ENCODE assay signal across 1 cellular context in genomic region chr16:13995194-13995593, GRCh38.
TF ChIP-seq lines count a peak whose summit lies in the region.

No MANE protein-coding gene starts in this region.

TF ChIP-seq in HepG2, 621 proteins besides CTCF, POLR2A, EP300 and RAD21 (continued from another document and continues in another):
- TF ChIP-seq, protein P1, sequence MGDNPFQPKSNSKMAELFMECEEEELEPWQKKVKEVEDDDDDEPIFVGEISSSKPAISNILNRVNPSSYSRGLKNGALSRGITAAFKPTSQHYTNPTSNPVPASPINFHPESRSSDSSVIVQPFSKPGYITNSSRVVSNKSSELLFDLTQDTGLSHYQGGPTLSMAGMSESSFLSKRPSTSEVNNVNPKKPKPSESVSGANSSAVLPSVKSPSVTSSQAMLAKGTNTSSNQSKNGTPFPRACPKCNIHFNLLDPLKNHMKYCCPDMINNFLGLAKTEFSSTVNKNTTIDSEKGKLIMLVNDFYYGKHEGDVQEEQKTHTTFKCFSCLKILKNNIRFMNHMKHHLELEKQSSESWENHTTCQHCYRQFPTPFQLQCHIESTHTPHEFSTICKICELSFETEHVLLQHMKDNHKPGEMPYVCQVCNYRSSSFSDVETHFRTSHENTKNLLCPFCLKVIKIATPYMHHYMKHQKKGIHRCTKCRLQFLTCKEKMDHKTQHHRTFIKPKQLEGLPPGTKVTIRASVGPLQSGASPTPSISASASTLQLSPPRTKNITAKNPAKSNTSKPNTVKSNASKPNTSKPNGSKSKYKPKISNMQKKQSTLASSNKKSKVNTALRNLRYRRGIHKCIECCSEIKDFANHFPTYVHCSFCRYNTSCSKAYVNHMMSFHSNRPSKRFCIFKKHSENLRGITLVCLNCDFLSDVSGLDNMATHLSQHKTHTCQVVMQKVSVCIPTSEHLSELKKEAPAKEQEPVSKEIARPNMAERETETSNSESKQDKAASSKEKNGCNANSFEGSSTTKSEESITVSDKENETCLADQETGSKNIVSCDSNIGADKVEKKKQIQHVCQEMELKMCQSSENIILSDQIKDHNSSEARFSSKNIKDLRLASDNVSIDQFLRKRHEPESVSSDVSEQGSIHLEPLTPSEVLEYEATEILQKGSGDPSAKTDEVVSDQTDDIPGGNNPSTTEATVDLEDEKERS (CRISPR knock-in tag; IDR thresholded peaks at IDR 0.05) = 0 out of 2 replicates have a peak, but pooled peaks have one; percentile 76
- TF ChIP-seq AGO2 (optimal IDR thresholded peaks at IDR 0.05; ENCODE audit: low read depth, low read length) (no peak), FOXC1 (CRISPR knock-in tag; IDR thresholded peaks at IDR 0.05; ENCODE audit: borderline replicate concordance) (no peak; the same call in 1 of the 2 replicates), ARID2 (CRISPR knock-in tag; IDR thresholded peaks at IDR 0.05; ENCODE audit: borderline replicate concordance) (no peak), EED (CRISPR knock-in tag; IDR thresholded peaks at IDR 0.05) (no peak), CCAR2 (optimal IDR thresholded peaks at IDR 0.05; ENCODE audit: low read depth, low read length) (no peak), SALL2 (CRISPR knock-in tag; IDR thresholded peaks at IDR 0.05) (no peak), ZZZ3 (CRISPR knock-in tag; IDR thresholded peaks at IDR 0.05; ENCODE audit: borderline replicate concordance) (no peak), RXRB (CRISPR knock-in tag; IDR thresholded peaks at IDR 0.05; ENCODE audit: borderline replicate concordance) (peak; percentile 72), ZBTB1 (CRISPR knock-in tag; IDR thresholded peaks at IDR 0.05; ENCODE audit: borderline replicate concordance) (no peak), TEF (CRISPR knock-in tag; IDR thresholded peaks at IDR 0.05) (no peak), ZNF274 (CRISPR knock-in tag; IDR thresholded peaks at IDR 0.05) (no peak; the same call in 1 of the 2 replicates), FOXK1 (CRISPR knock-in tag; IDR thresholded peaks at IDR 0.05; ENCODE audit: borderline replicate concordance, low read depth) (peak; percentile 36; the same call in 1 of the 2 replicates), CREB1 (IDR thresholded peaks at IDR 0.05) (no peak), CREB1 (CRISPR knock-in tag; IDR thresholded peaks at IDR 0.05) (no peak), ERF (CRISPR knock-in tag; IDR thresholded peaks at IDR 0.05) (0 out of 2 replicates have a peak, but pooled peaks have one; percentile 30), ZFP62 (CRISPR knock-in tag; IDR thresholded peaks at IDR 0.05) (no peak), PPARG (CRISPR knock-in tag; conservative IDR thresholded peaks at IDR 0.05) (no peak), BATF2 (CRISPR knock-in tag; IDR thresholded peaks at IDR 0.05) (no peak), ZNF883 (CRISPR knock-in tag; IDR thresholded peaks at IDR 0.05; ENCODE audit: not compliant biosample characterization) (no peak), FOXA3 (CRISPR knock-in tag; IDR thresholded peaks at IDR 0.05) (peak; percentile 61), U2AF2 (IDR thresholded peaks at IDR 0.05; ENCODE audit: low read depth, low read length) (no peak), ZNF253 (CRISPR knock-in tag; IDR thresholded peaks at IDR 0.05; ENCODE audit: borderline replicate concordance) (no peak), KDM3A (CRISPR knock-in tag; IDR thresholded peaks at IDR 0.05; ENCODE audit: low read depth) (no peak), ZNF75D (CRISPR knock-in tag; IDR thresholded peaks at IDR 0.05; ENCODE audit: borderline replicate concordance) (no peak), SKI (IDR thresholded peaks at IDR 0.05; ENCODE audit: partially characterized antibody) (peak; percentile 30), MLLT10 (CRISPR knock-in tag; IDR thresholded peaks at IDR 0.05) (no peak), ZFAT (CRISPR knock-in tag; conservative IDR thresholded peaks at IDR 0.05) (no peak), FOXO1 (CRISPR knock-in tag; IDR thresholded peaks at IDR 0.05) (peak; percentile 59; the same call in 1 of the 2 replicates), NPAS2 (CRISPR knock-in tag; IDR thresholded peaks at IDR 0.05; ENCODE audit: borderline replicate concordance) (no peak), DMAP1 (CRISPR knock-in tag; IDR thresholded peaks at IDR 0.05) (no peak), ZNF776 (CRISPR knock-in tag; IDR thresholded peaks at IDR 0.05) (no peak), ZNF501 (CRISPR knock-in tag; IDR thresholded peaks at IDR 0.05) (no peak), SMAD3 (CRISPR knock-in tag; IDR thresholded peaks at IDR 0.05) (no peak), CC2D1A (CRISPR knock-in tag; IDR thresholded peaks at IDR 0.05) (no peak), NFYC (CRISPR knock-in tag; IDR thresholded peaks at IDR 0.05) (no peak), PHB2 (IDR thresholded peaks at IDR 0.05; ENCODE audit: partially characterized antibody) (no peak), ZNF354B (CRISPR knock-in tag; IDR thresholded peaks at IDR 0.05) (no peak), HDAC2 (CRISPR knock-in tag; IDR thresholded peaks at IDR 0.05) (peak; percentile 40; the same call in 1 of the 2 replicates), MIER2 (CRISPR knock-in tag; IDR thresholded peaks at IDR 0.05) (0 out of 2 replicates have a peak, but pooled peaks have one; percentile 9), ZFP82 (CRISPR knock-in tag; IDR thresholded peaks at IDR 0.05; ENCODE audit: borderline replicate concordance) (no peak), ZNF580 (CRISPR knock-in tag; IDR thresholded peaks at IDR 0.05; ENCODE audit: borderline replicate concordance, low read depth) (no peak), ZNF430 (CRISPR knock-in tag; IDR thresholded peaks at IDR 0.05) (0 out of 2 replicates have a peak, but pooled peaks have one; percentile 28), KMT2B (CRISPR knock-in tag; IDR thresholded peaks at IDR 0.05) (no peak), HNF4G (IDR thresholded peaks at IDR 0.05; ENCODE audit: borderline replicate concordance, low read depth, low read length) (peak; percentile 71), HNF4G (CRISPR knock-in tag; IDR thresholded peaks at IDR 0.05; ENCODE audit: borderline replicate concordance, low read depth) (no peak), ETS1 (CRISPR knock-in tag; IDR thresholded peaks at IDR 0.05) (no peak), CREM (IDR thresholded peaks at IDR 0.05) (peak; percentile 37; the same call in 1 of the 2 replicates), CREM (CRISPR knock-in tag; IDR thresholded peaks at IDR 0.05) (no peak), ZNF460 (CRISPR knock-in tag; IDR thresholded peaks at IDR 0.05; ENCODE audit: borderline replicate concordance) (peak; percentile 23; the same call in 1 of the 2 replicates), TEAD3 (CRISPR knock-in tag; optimal IDR thresholded peaks at IDR 0.05; ENCODE audit: borderline replicate concordance) (peak; percentile 23), SOX13 (IDR thresholded peaks at IDR 0.05) (no peak), SOX13 (CRISPR knock-in tag; conservative IDR thresholded peaks at IDR 0.05 in 1 of 2, IDR thresholded peaks at IDR 0.05 in 1 of 2) (peak in 1 of 2 experiments; percentile 70; a peak in 2 of 4 replicates), TCF12 (IDR thresholded peaks at IDR 0.05) (no peak), TCF12 (CRISPR knock-in tag; IDR thresholded peaks at IDR 0.05) (0 out of 2 replicates have a peak, but pooled peaks have one; percentile 65), MEIS2 (CRISPR knock-in tag; IDR thresholded peaks at IDR 0.05) (no peak), RXRA (CRISPR knock-in tag; IDR thresholded peaks at IDR 0.05) (no peak; the same call in 1 of the 2 replicates), TBP (CRISPR knock-in tag; IDR thresholded peaks at IDR 0.05) (no peak), ZNF235 (CRISPR knock-in tag; IDR thresholded peaks at IDR 0.05; ENCODE audit: borderline replicate concordance) (no peak), MIXL1 (CRISPR knock-in tag; IDR thresholded peaks at IDR 0.05) (0 out of 2 replicates have a peak, but pooled peaks have one; percentile 49)
- TF ChIP-seq, protein P2, sequence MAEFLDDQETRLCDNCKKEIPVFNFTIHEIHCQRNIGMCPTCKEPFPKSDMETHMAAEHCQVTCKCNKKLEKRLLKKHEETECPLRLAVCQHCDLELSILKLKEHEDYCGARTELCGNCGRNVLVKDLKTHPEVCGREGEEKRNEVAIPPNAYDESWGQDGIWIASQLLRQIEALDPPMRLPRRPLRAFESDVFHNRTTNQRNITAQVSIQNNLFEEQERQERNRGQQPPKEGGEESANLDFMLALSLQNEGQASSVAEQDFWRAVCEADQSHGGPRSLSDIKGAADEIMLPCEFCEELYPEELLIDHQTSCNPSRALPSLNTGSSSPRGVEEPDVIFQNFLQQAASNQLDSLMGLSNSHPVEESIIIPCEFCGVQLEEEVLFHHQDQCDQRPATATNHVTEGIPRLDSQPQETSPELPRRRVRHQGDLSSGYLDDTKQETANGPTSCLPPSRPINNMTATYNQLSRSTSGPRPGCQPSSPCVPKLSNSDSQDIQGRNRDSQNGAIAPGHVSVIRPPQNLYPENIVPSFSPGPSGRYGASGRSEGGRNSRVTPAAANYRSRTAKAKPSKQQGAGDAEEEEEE (CRISPR knock-in tag; IDR thresholded peaks at IDR 0.05; ENCODE audit: borderline replicate concordance) = no peak
- TF ChIP-seq, protein P3, sequence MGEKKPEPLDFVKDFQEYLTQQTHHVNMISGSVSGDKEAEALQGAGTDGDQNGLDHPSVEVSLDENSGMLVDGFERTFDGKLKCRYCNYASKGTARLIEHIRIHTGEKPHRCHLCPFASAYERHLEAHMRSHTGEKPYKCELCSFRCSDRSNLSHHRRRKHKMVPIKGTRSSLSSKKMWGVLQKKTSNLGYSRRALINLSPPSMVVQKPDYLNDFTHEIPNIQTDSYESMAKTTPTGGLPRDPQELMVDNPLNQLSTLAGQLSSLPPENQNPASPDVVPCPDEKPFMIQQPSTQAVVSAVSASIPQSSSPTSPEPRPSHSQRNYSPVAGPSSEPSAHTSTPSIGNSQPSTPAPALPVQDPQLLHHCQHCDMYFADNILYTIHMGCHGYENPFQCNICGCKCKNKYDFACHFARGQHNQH (CRISPR knock-in tag; IDR thresholded peaks at IDR 0.05) = peak; percentile 21; the same call in 1 of the 2 replicates
- TF ChIP-seq, protein P4, sequence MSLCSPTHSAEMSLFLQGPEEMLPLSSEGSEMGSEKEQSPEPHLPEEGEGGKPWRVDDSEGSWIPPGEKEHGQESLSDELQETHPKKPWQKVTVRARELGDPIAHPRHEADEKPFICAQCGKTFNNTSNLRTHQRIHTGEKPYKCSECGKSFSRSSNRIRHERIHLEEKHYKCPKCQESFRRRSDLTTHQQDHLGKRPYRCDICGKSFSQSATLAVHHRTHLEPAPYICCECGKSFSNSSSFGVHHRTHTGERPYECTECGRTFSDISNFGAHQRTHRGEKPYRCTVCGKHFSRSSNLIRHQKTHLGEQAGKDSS (CRISPR knock-in tag; IDR thresholded peaks at IDR 0.05; ENCODE audit: borderline replicate concordance, low read depth) = no peak
- TF ChIP-seq, protein P5, sequence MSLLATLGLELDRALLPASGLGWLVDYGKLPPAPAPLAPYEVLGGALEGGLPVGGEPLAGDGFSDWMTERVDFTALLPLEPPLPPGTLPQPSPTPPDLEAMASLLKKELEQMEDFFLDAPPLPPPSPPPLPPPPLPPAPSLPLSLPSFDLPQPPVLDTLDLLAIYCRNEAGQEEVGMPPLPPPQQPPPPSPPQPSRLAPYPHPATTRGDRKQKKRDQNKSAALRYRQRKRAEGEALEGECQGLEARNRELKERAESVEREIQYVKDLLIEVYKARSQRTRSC (CRISPR knock-in tag; IDR thresholded peaks at IDR 0.05; ENCODE audit: low read depth) = no peak
- TF ChIP-seq, protein P6, sequence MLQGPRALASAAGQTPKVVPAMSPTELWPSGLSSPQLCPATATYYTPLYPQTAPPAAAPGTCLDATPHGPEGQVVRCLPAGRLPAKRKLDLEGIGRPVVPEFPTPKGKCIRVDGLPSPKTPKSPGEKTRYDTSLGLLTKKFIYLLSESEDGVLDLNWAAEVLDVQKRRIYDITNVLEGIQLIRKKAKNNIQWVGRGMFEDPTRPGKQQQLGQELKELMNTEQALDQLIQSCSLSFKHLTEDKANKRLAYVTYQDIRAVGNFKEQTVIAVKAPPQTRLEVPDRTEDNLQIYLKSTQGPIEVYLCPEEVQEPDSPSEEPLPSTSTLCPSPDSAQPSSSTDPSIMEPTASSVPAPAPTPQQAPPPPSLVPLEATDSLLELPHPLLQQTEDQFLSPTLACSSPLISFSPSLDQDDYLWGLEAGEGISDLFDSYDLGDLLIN (CRISPR knock-in tag; IDR thresholded peaks at IDR 0.05; ENCODE audit: borderline replicate concordance) = no peak
- TF ChIP-seq, protein P7, sequence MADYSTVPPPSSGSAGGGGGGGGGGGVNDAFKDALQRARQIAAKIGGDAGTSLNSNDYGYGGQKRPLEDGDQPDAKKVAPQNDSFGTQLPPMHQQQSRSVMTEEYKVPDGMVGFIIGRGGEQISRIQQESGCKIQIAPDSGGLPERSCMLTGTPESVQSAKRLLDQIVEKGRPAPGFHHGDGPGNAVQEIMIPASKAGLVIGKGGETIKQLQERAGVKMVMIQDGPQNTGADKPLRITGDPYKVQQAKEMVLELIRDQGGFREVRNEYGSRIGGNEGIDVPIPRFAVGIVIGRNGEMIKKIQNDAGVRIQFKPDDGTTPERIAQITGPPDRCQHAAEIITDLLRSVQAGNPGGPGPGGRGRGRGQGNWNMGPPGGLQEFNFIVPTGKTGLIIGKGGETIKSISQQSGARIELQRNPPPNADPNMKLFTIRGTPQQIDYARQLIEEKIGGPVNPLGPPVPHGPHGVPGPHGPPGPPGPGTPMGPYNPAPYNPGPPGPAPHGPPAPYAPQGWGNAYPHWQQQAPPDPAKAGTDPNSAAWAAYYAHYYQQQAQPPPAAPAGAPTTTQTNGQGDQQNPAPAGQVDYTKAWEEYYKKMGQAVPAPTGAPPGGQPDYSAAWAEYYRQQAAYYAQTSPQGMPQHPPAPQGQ (CRISPR knock-in tag; IDR thresholded peaks at IDR 0.05; ENCODE audit: borderline replicate concordance) = no peak
